In genomic region chr12:63029676-63030075, GRCh38 we compare ENCODE assay signal across 3 cellular contexts.
"Had no signal": no experiment of that assay in that cellular context is flagged by ENCODE, and none has a peak within 500 bp of the region (broad histone marks: within the 10 kb centered on the region; RNA-seq: fewer than 3 reads in every experiment).

No MANE protein-coding gene starts in this region.

- H3K4me3 ChIP-seq: GM12878 had no signal

- DNase-seq: GDM1, GF-D8 had no signal
